Comparison of ENCODE assay signal across 1 cellular context in the genomic region with DNA sequence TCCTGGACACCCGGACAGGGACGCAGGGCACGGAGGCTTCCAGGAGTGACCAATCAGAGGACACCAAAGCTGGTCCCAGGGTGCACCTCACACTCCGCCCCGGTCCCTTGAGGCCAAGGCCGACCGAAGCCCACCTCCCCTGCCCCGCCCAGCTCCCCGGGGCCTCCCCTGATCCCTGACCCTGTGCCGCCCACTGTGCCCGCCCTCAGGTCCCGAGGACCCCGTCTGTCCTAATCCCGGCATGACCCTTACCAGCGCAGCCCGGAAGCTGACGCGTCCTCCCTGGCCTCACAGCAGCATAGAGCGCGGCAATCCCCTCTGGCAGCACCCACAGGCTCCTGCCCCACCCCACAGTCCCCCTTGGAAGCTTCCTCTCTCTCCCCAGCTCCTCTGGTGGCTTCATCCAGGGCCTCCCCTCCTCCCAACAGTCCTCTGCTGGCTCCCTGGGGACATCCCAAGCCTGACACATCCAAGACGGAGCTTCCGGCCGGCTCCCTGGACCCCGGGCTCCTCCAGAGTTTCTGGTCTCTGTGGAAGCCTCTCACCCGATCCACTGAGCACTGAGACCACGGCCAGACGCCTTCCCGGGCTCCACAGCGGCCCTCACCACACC.
TF ChIP-seq lines count a peak whose summit lies in the region.

No MANE protein-coding gene starts in this region.

TF ChIP-seq in HepG2, 621 proteins besides CTCF, POLR2A, EP300 and RAD21 (continued from another document and continues in another):
- TF ChIP-seq MLXIP (CRISPR knock-in tag; IDR thresholded peaks at IDR 0.05; ENCODE audit: borderline replicate concordance): no peak
- TF ChIP-seq ZFP36 (IDR thresholded peaks at IDR 0.05; ENCODE audit: borderline replicate concordance, low read depth, low read length, partially characterized antibody): no peak
- no peak for TF ChIP-seq ZFAT (CRISPR knock-in tag; conservative IDR thresholded peaks at IDR 0.05)
- no peak for TF ChIP-seq PCBP2 (optimal IDR thresholded peaks at IDR 0.05; ENCODE audit: low read depth, low read length, poor library complexity, severe bottlenecking)
- TF ChIP-seq, protein P1, sequence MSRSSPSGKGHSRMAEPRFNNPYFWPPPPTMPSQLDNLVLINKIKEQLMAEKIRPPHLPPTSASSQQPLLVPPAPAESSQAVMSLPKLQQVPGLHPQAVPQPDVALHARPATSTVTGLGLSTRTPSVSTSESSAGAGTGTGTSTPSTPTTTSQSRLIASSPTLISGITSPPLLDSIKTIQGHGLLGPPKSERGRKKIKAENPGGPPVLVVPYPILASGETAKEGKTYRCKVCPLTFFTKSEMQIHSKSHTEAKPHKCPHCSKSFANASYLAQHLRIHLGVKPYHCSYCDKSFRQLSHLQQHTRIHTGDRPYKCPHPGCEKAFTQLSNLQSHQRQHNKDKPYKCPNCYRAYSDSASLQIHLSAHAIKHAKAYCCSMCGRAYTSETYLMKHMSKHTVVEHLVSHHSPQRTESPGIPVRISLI (CRISPR knock-in tag; IDR thresholded peaks at IDR 0.05; ENCODE audit: borderline replicate concordance): peak; percentile 55; the same call in 1 of the 2 replicates
- TF ChIP-seq ZNF784 (CRISPR knock-in tag; IDR thresholded peaks at IDR 0.05; ENCODE audit: borderline replicate concordance): no peak
- peak; percentile 56 for TF ChIP-seq PPARG (CRISPR knock-in tag; conservative IDR thresholded peaks at IDR 0.05)
- peak; percentile 47; the same call in 1 of the 2 replicates for TF ChIP-seq FOXC1 (CRISPR knock-in tag; IDR thresholded peaks at IDR 0.05; ENCODE audit: borderline replicate concordance)
- peak; percentile 83 for TF ChIP-seq THAP11 (CRISPR knock-in tag; IDR thresholded peaks at IDR 0.05)
- no peak for TF ChIP-seq SUZ12 (IDR thresholded peaks at IDR 0.05; ENCODE audit: low read depth, low read length)
- no peak; the same call in 1 of the 2 replicates for TF ChIP-seq CCDC6 (CRISPR knock-in tag; IDR thresholded peaks at IDR 0.05)
- no peak for TF ChIP-seq GATA4 (IDR thresholded peaks at IDR 0.05; ENCODE audit: borderline replicate concordance, low read depth)
- TF ChIP-seq TGIF2 (CRISPR knock-in tag; IDR thresholded peaks at IDR 0.05): no peak
- TF ChIP-seq CENPBD1 (CRISPR knock-in tag; IDR thresholded peaks at IDR 0.05; ENCODE audit: borderline replicate concordance, low read depth): no peak
- TF ChIP-seq, protein P2, sequence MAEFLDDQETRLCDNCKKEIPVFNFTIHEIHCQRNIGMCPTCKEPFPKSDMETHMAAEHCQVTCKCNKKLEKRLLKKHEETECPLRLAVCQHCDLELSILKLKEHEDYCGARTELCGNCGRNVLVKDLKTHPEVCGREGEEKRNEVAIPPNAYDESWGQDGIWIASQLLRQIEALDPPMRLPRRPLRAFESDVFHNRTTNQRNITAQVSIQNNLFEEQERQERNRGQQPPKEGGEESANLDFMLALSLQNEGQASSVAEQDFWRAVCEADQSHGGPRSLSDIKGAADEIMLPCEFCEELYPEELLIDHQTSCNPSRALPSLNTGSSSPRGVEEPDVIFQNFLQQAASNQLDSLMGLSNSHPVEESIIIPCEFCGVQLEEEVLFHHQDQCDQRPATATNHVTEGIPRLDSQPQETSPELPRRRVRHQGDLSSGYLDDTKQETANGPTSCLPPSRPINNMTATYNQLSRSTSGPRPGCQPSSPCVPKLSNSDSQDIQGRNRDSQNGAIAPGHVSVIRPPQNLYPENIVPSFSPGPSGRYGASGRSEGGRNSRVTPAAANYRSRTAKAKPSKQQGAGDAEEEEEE (CRISPR knock-in tag; IDR thresholded peaks at IDR 0.05; ENCODE audit: borderline replicate concordance): no peak
- no peak for TF ChIP-seq ATF1 (CRISPR knock-in tag; IDR thresholded peaks at IDR 0.05)
- TF ChIP-seq, protein P3, sequence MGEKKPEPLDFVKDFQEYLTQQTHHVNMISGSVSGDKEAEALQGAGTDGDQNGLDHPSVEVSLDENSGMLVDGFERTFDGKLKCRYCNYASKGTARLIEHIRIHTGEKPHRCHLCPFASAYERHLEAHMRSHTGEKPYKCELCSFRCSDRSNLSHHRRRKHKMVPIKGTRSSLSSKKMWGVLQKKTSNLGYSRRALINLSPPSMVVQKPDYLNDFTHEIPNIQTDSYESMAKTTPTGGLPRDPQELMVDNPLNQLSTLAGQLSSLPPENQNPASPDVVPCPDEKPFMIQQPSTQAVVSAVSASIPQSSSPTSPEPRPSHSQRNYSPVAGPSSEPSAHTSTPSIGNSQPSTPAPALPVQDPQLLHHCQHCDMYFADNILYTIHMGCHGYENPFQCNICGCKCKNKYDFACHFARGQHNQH (CRISPR knock-in tag; IDR thresholded peaks at IDR 0.05): peak; percentile 53; the same call in 1 of the 2 replicates
- 0 out of 2 replicates have a peak, but pooled peaks have one; percentile 45 for TF ChIP-seq PHF8 (CRISPR knock-in tag; IDR thresholded peaks at IDR 0.05)
- no peak for TF ChIP-seq ZNF10 (CRISPR knock-in tag; IDR thresholded peaks at IDR 0.05; ENCODE audit: borderline replicate concordance, low read depth)
- TF ChIP-seq CENPT (CRISPR knock-in tag; IDR thresholded peaks at IDR 0.05; ENCODE audit: low read depth): no peak
- TF ChIP-seq YY1 (IDR thresholded peaks at IDR 0.05; ENCODE audit: insufficient read depth, insufficient replicate concordance, low read depth, low read length): peak; percentile 48
- no peak for TF ChIP-seq MBD4 (IDR thresholded peaks at IDR 0.05; ENCODE audit: borderline replicate concordance, low read length)
- TF ChIP-seq POLR2G (IDR thresholded peaks at IDR 0.05; ENCODE audit: low read depth, low read length): peak; percentile 71
- no peak for TF ChIP-seq ZNF496 (CRISPR knock-in tag; IDR thresholded peaks at IDR 0.05; ENCODE audit: insufficient replicate concordance)
- TF ChIP-seq ZBTB1 (CRISPR knock-in tag; IDR thresholded peaks at IDR 0.05; ENCODE audit: borderline replicate concordance): no peak; the same call in 1 of the 2 replicates
- TF ChIP-seq FOXO1 (CRISPR knock-in tag; IDR thresholded peaks at IDR 0.05): peak; percentile 74
- no peak for TF ChIP-seq SIX4 (CRISPR knock-in tag; IDR thresholded peaks at IDR 0.05)
- TF ChIP-seq ZBTB39 (CRISPR knock-in tag; IDR thresholded peaks at IDR 0.05): no peak
- TF ChIP-seq RAD51 (IDR thresholded peaks at IDR 0.05; ENCODE audit: borderline replicate concordance): no peak
- no peak for TF ChIP-seq CREB1 (IDR thresholded peaks at IDR 0.05)
- TF ChIP-seq CREB1 (CRISPR knock-in tag; IDR thresholded peaks at IDR 0.05): no peak; the same call in 1 of the 2 replicates
- TF ChIP-seq ZNF609 (CRISPR knock-in tag; IDR thresholded peaks at IDR 0.05; ENCODE audit: borderline replicate concordance): peak; percentile 96
- peak; percentile 98 for TF ChIP-seq ZBTB7B (CRISPR knock-in tag; IDR thresholded peaks at IDR 0.05)
- no peak for TF ChIP-seq KLF11 (CRISPR knock-in tag; IDR thresholded peaks at IDR 0.05)
- TF ChIP-seq, protein P4, sequence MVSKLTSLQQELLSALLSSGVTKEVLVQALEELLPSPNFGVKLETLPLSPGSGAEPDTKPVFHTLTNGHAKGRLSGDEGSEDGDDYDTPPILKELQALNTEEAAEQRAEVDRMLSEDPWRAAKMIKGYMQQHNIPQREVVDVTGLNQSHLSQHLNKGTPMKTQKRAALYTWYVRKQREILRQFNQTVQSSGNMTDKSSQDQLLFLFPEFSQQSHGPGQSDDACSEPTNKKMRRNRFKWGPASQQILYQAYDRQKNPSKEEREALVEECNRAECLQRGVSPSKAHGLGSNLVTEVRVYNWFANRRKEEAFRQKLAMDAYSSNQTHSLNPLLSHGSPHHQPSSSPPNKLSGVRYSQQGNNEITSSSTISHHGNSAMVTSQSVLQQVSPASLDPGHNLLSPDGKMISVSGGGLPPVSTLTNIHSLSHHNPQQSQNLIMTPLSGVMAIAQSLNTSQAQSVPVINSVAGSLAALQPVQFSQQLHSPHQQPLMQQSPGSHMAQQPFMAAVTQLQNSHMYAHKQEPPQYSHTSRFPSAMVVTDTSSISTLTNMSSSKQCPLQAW (CRISPR knock-in tag; IDR thresholded peaks at IDR 0.05): peak; percentile 79
- TF ChIP-seq ZBTB49 (CRISPR knock-in tag; IDR thresholded peaks at IDR 0.05; ENCODE audit: borderline replicate concordance): no peak
- 0 out of 2 replicates have a peak, but pooled peaks have one; percentile 46 for TF ChIP-seq IRF2 (CRISPR knock-in tag; IDR thresholded peaks at IDR 0.05)
